In the genomic region with DNA sequence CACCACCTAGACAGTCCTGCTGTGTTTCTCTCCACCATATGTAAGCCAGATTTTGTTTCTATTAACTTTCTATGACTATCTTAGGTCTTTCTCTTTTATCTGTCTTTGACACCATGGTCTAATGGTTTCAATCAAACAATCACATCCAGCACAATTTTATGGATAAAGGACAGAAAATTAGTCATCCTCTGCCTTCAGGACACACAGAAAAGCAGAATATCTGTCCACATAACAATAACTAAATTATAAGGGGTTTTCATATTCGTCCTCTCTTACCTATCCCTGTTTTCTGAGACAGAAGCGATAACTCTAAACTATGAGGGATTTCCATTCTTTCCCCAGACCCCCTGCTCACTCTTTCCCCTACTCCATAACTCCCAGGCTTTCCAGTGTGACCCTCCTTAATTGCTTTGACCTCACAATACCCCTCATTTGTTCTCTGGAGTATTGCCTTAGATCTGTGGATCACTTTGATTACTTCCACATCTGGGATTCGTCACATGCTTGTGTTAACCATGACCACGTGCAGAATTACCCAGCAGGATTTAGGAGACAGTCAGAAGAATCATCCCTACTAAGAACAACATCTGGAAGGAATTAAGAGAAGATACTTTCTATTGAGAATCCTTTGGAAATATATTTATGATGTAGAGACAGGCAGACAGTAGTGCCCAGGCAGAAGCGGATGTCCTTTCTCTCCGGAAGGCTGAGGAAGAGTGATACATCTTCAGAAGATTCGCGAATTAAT, we compare ENCODE assay signal across 29 cellular contexts.
DNase-seq lines count a peak whose midpoint lies in the region; TF ChIP-seq lines count a peak whose summit lies in the region.
"Had no signal": no experiment of that assay in that cellular context is flagged by ENCODE, and none has a peak within 500 bp of the region (broad histone marks: within the 10 kb centered on the region; RNA-seq: fewer than 3 reads in every experiment).

No MANE protein-coding gene starts in this region.

- H3K27me3 Mint-ChIP-seq in nephron progenitor cell (ENCODE audit: low read depth, poor library complexity), result peaks cover 10% of the 10 kb centered on the region
- no peaks in the 10 kb centered on the region for H3K27me3 Mint-ChIP-seq in activated T-helper 1 cell treated with anti-CD3 and anti-CD28 coated beads, Interleukin-12 subunit alpha, Interleukin-12 subunit beta, Interleukin-2, Interleukin-4 antibody, amounts not matched to agents 30 ng/mL and 10 ng/mL and 1 ng/mL, durations not matched to agents 14 hours and 24 hours and 36 hours (ENCODE audit: insufficient read depth)
- H3K27me3 Mint-ChIP-seq: activated CD8-positive, alpha-beta memory T cell treated with anti-CD3 and anti-CD28 coated beads, Interleukin-2, amount 10 ng/mL, durations not matched to agents 7 days and 5 days; effector memory CD8-positive, alpha-beta T cell had no signal

- H3K27ac Mint-ChIP-seq in nephron progenitor cell, result peak overlapping the region; percentile 55
- no peak overlapping the region for H3K27ac Mint-ChIP-seq in activated T-helper 1 cell treated with anti-CD3 and anti-CD28 coated beads, Interleukin-12 subunit alpha, Interleukin-12 subunit beta, Interleukin-2, Interleukin-4 antibody, amounts not matched to agents 30 ng/mL and 10 ng/mL and 1 ng/mL, durations not matched to agents 14 hours and 24 hours and 36 hours
- H3K27ac Mint-ChIP-seq: activated CD8-positive, alpha-beta memory T cell treated with anti-CD3 and anti-CD28 coated beads, Interleukin-2, amount 10 ng/mL, durations not matched to agents 7 days and 5 days; activated naive CD4-positive, alpha-beta T cell treated with anti-CD3 and anti-CD28 coated beads for 36 hours; effector memory CD8-positive, alpha-beta T cell had no signal

- peaks cover 22% of the 10 kb centered on the region for H3K4me1 ChIP-seq in GM23248 (ENCODE audit: insufficient read depth)
- H3K4me1 ChIP-seq in adipocyte (ENCODE audit: control insufficient read depth, insufficient read depth, low read length), result peaks cover 15% of the 10 kb centered on the region
- H3K4me1 ChIP-seq: A549, Caco-2, upper lobe of left lung had no signal

- H3K9ac ChIP-seq in GM23248, result peak overlapping the region; percentile 60
- peak overlapping the region; percentile 13 for H3K9ac ChIP-seq in adipocyte (ENCODE audit: low read length)

- H3K9me3 Mint-ChIP-seq in nephron progenitor cell, result peaks cover 2% of the 10 kb centered on the region
- no peaks in the 10 kb centered on the region for H3K9me3 Mint-ChIP-seq in activated T-helper 1 cell treated with anti-CD3 and anti-CD28 coated beads, Interleukin-12 subunit alpha, Interleukin-12 subunit beta, Interleukin-2, Interleukin-4 antibody, amounts not matched to agents 30 ng/mL and 10 ng/mL and 1 ng/mL, durations not matched to agents 14 hours and 24 hours and 36 hours
- H3K9me3 Mint-ChIP-seq: activated naive CD4-positive, alpha-beta T cell treated with anti-CD3 and anti-CD28 coated beads for 36 hours had no signal

- H2AFZ ChIP-seq in GM23248, result peak overlapping the region; percentile 61

- peaks cover 24% of the 10 kb centered on the region for H3F3A ChIP-seq in GM23248 (ENCODE audit: insufficient read depth)

- WGBS in GM23248 (ENCODE audit: low coverage in 1 of 2, low lambda C conversion rate in 2 of 2, missing lambda C conversion rate in 2 of 2), 2 experiments, result 6 to 8% methylated on average over 8 of the region's 8 CpGs

- H3K9me3 ChIP-seq in GM23248 (ENCODE audit: low read depth), result no peaks in the 10 kb centered on the region
- no peaks in the 10 kb centered on the region for H3K9me3 ChIP-seq in adipocyte (ENCODE audit: control insufficient read depth, low read length)
- H3K9me3 ChIP-seq: A549, Caco-2, upper lobe of left lung had no signal

- peak overlapping the region; percentile 88 for H3K27ac ChIP-seq in GM23248
- H3K27ac ChIP-seq: A549, upper lobe of left lung had no signal

- peaks cover 18% of the 10 kb centered on the region for H3K4me1 Mint-ChIP-seq in nephron progenitor cell
- H3K4me1 Mint-ChIP-seq in activated T-helper 1 cell treated with anti-CD3 and anti-CD28 coated beads, Interleukin-12 subunit alpha, Interleukin-12 subunit beta, Interleukin-2, Interleukin-4 antibody, amounts not matched to agents 30 ng/mL and 10 ng/mL and 1 ng/mL, durations not matched to agents 14 hours and 24 hours and 36 hours (ENCODE audit: low read depth), result no peaks in the 10 kb centered on the region
- H3K4me1 Mint-ChIP-seq: activated CD8-positive, alpha-beta memory T cell treated with anti-CD3 and anti-CD28 coated beads, Interleukin-2, amount 10 ng/mL, durations not matched to agents 7 days and 5 days had no signal

- peak overlapping the region; percentile 78 for H3K4me2 ChIP-seq in GM23248 (ENCODE audit: unreplicated experiment)
- H3K4me2 ChIP-seq: A549 had no signal

- no peaks in the 10 kb centered on the region for H3K27me3 ChIP-seq in GM23248 (replicated peaks; ENCODE audit: insufficient read depth)
- no peaks in the 10 kb centered on the region for H3K27me3 ChIP-seq in adipocyte (replicated peaks; ENCODE audit: control insufficient read depth, insufficient read depth, low read length)
- H3K27me3 ChIP-seq: upper lobe of left lung had no signal

- no peaks in the 10 kb centered on the region for H3K9me2 ChIP-seq in GM23248 (ENCODE audit: insufficient read depth)

- in situ Hi-C loops in GM23248 (cut with MboI), result no loop called here

- no peak overlapping the region for H3K4me3 Mint-ChIP-seq in nephron progenitor cell
- no peak overlapping the region for H3K4me3 Mint-ChIP-seq in activated T-helper 1 cell treated with anti-CD3 and anti-CD28 coated beads, Interleukin-12 subunit alpha, Interleukin-12 subunit beta, Interleukin-2, Interleukin-4 antibody, amounts not matched to agents 30 ng/mL and 10 ng/mL and 1 ng/mL, durations not matched to agents 14 hours and 24 hours and 36 hours
- H3K4me3 Mint-ChIP-seq: activated CD8-positive, alpha-beta memory T cell treated with anti-CD3 and anti-CD28 coated beads, Interleukin-2, amount 10 ng/mL, durations not matched to agents 7 days and 5 days; activated naive CD4-positive, alpha-beta T cell treated with anti-CD3 and anti-CD28 coated beads for 36 hours; effector memory CD8-positive, alpha-beta T cell had no signal

- H4K20me1 ChIP-seq in GM23248 (ENCODE audit: insufficient read depth), result no peaks in the 10 kb centered on the region

- H3K36me3 Mint-ChIP-seq in nephron progenitor cell (ENCODE audit: low read depth), result no peaks in the 10 kb centered on the region
- H3K36me3 Mint-ChIP-seq in activated T-helper 1 cell treated with anti-CD3 and anti-CD28 coated beads, Interleukin-12 subunit alpha, Interleukin-12 subunit beta, Interleukin-2, Interleukin-4 antibody, amounts not matched to agents 30 ng/mL and 10 ng/mL and 1 ng/mL, durations not matched to agents 14 hours and 24 hours and 36 hours (ENCODE audit: low read depth), result no peaks in the 10 kb centered on the region
- H3K36me3 Mint-ChIP-seq: activated CD8-positive, alpha-beta memory T cell treated with anti-CD3 and anti-CD28 coated beads, Interleukin-2, amount 10 ng/mL, durations not matched to agents 7 days and 5 days had no signal

- H3K4me3 ChIP-seq in GM23248 (peak overlapping the region; percentile 45), adipocyte (ENCODE audit: low read length) (peak overlapping the region; percentile 28)
- H3K4me3 ChIP-seq: A549, upper lobe of left lung had no signal

- intact Hi-C loops in cardiac septum (cut with DNase I), result no loop called here
- intact Hi-C loops in activated T-helper 1 cell treated with anti-CD3 and anti-CD28 coated beads, Interleukin-12 subunit alpha, Interleukin-12 subunit beta, Interleukin-2, Interleukin-4 antibody, amounts not matched to agents 30 ng/mL and 10 ng/mL and 1 ng/mL, durations not matched to agents 14 hours and 24 hours and 36 hours (cut with micrococcal nuclease), result no loop called here

- no peaks in the 10 kb centered on the region for H3K36me3 ChIP-seq in GM23248 (ENCODE audit: low read depth)
- H3K36me3 ChIP-seq in adipocyte (ENCODE audit: control insufficient read depth, insufficient read depth, low read length, severe bottlenecking), result no peaks in the 10 kb centered on the region
- H3K36me3 ChIP-seq: upper lobe of left lung had no signal

- DNase-seq in AG08395 (ENCODE audit: low spot score), result peak; percentile 82
- DNase-seq in GM23248, result peak; percentile 90
- no peak for DNase-seq in adipocyte (ENCODE audit: low read depth)
- DNase-seq in nephron progenitor cell, result no peak
- DNase-seq in cardiac septum (ENCODE audit: low spot score), result no peak
- no peak for DNase-seq in activated T-helper 1 cell treated with anti-CD3 and anti-CD28 coated beads, Interleukin-12 subunit alpha, Interleukin-12 subunit beta, Interleukin-2, Interleukin-4 antibody, amounts not matched to agents 30 ng/mL and 10 ng/mL and 1 ng/mL, durations not matched to agents 14 hours and 24 hours and 36 hours (ENCODE audit: low spot score)
- DNase-seq in NCI-H2107 treated with DMSO at 0.1 percent for 48 hours (lab: John Stamatoyannopoulos, UW; ENCODE audit: unreplicated experiment), result no peak
- no peak for DNase-seq in nucleus accumbens (lab: John Stamatoyannopoulos, UW)
- DNase-seq: activated CD4-positive, CD25-positive, alpha-beta regulatory T cell; activated CD8-positive, alpha-beta memory T cell treated with anti-CD3 and anti-CD28 coated beads, Interleukin-2, amount 10 ng/mL, durations not matched to agents 7 days and 5 days; activated naive CD4-positive, alpha-beta T cell treated with anti-CD3 and anti-CD28 coated beads for 36 hours; activated T-cell treated with anti-CD3 and anti-CD28 coated beads, Interleukin-2, amount 50 U/mL, for 48 hours; amygdala; C1 segment of cervical spinal cord; Caco-2; caudate nucleus; cortex of kidney; DMS79; effector memory CD8-positive, alpha-beta T cell; hypothalamus; mesendoderm; NCI-H1105; NCI-H2029; NCI-H2227 treated with DMSO at 0.1 percent for 48 hours; NCI-H526 treated with DMSO at 0.1 percent for 48 hours; occipital lobe; SIG-M5; upper lobe of left lung had no signal

- TF ChIP-seq CTCF in nephron progenitor cell (IDR thresholded peaks at IDR 0.05), result no peak

- no peaks in the 10 kb centered on the region for H3K79me2 ChIP-seq in GM23248 (ENCODE audit: insufficient read depth)

Comparison
In these comparisons a context has a peak if more than half of its experiments do, and no peak if none do; other contexts are left out.
1. DNase-seq: peak in AG08395 (single experiment) and GM23248 (single experiment); none in adipocyte (single experiment), nephron progenitor cell (single experiment), cardiac septum (single experiment), activated T-helper 1 cell treated with anti-CD3 and anti-CD28 coated beads, Interleukin-12 subunit alpha, Interleukin-12 subunit beta, Interleukin-2, Interleukin-4 antibody, amounts not matched to agents 30 ng/mL and 10 ng/mL and 1 ng/mL, durations not matched to agents 14 hours and 24 hours and 36 hours (single experiment), NCI-H2107 treated with DMSO at 0.1 percent for 48 hours (single experiment) and nucleus accumbens (0 of 56).